Comparison of ENCODE assay signal across 15 cellular contexts in genomic region chr6:162058281-162058875, GRCh38.
DNase-seq lines count a peak whose midpoint lies in the region; ATAC-seq and TF ChIP-seq lines count a peak whose summit lies in the region.
"Had no signal": no experiment of that assay in that cellular context is flagged by ENCODE, and none has a peak within 500 bp of the region (broad histone marks: within the 10 kb centered on the region; RNA-seq: fewer than 3 reads in every experiment).

No MANE protein-coding gene starts in this region.

- H3K4me3 ChIP-seq in mucosa of descending colon: no peak overlapping the region
- no peak overlapping the region for H3K4me3 ChIP-seq in esophagus squamous epithelium
- H3K4me3 ChIP-seq: prostate gland, uterus had no signal

- H3K36me3 ChIP-seq in mucosa of descending colon (ENCODE audit: low read depth) (no peaks in the 10 kb centered on the region), esophagus squamous epithelium (no peaks in the 10 kb centered on the region)
- H3K36me3 ChIP-seq: prostate gland, uterus had no signal

- WGBS in esophagus squamous epithelium, 2 donors: 62 to 66% methylated on average over 10 of the region's 11 CpGs

- POLR2A ChIA-PET in RWPE1 (lab: Yijun Ruan, JAX; ENCODE audit: low non-redundant PET): interaction anchor here (0.6 kb wide), 1 partner anchor 38 kb away, joined by 3 read pairs; no protein-coding TSS in a partner anchor

- intact Hi-C loops in Right ventricle myocardium superior (cut with DNase I) (no loop called here), mucosa of descending colon (cut with DNase I, micrococcal nuclease) (no loop called here), head of caudate nucleus (cut with DNase I) (no loop called here), esophagus squamous epithelium (cut with DNase I) (no loop called here)

- DNase-seq in DMS53 treated with DMSO at 0.1 percent for 48 hours (lab: John Stamatoyannopoulos, UW; ENCODE audit: unreplicated experiment): peak; percentile 91
- peak; percentile 19 for DNase-seq in RWPE1 (ENCODE audit: low spot score)
- peak; percentile 70 for DNase-seq in Right ventricle myocardium superior
- DNase-seq in mucosa of descending colon: peak in 1 of 3 donors; percentile 9
- DNase-seq in head of caudate nucleus: no peak
- no peak for DNase-seq in esophagus squamous epithelium (lab: John Stamatoyannopoulos, UW)
- no peak for DNase-seq in activated CD8-positive, alpha-beta memory T cell treated with anti-CD3 and anti-CD28 coated beads, Interleukin-2, amount 50 U/mL, for 4 hours
- DNase-seq: activated CD8-positive, alpha-beta memory T cell treated with anti-CD3 and anti-CD28 coated beads, Interleukin-2, amount 50 U/mL, for 48 hours; cerebellar nuclear complex; DMS79; uterus had no signal

- ATAC-seq in Right ventricle myocardium superior (ENCODE audit: poor library complexity) (peak; percentile 80), mucosa of descending colon (peak; percentile 93), HG03469 (IDR thresholded peaks at IDR 0.05; ENCODE audit: unreplicated experiment) (no peak)
- ATAC-seq: activated naive CD4-positive, alpha-beta T cell treated with anti-CD3 and anti-CD28 coated beads, Interleukin-2, amount 50 U/mL, for 72 hours; stimulated activated effector memory CD8-positive, alpha-beta T cell treated with anti-CD3 and anti-CD28 coated beads, Interleukin-12 subunit alpha, Interleukin-12 subunit beta, amount 100 ng/mL, for 72 hours had no signal

- TF ChIP-seq CTCF in RWPE1 (conservative IDR thresholded peaks at IDR 0.05; ENCODE audit: low read depth) (no peak), mucosa of descending colon (IDR thresholded peaks at IDR 0.05) (no peak), esophagus squamous epithelium (IDR thresholded peaks at IDR 0.05) (no peak)

- H3K4me1 ChIP-seq in mucosa of descending colon (ENCODE audit: low read depth) (no peaks in the 10 kb centered on the region), esophagus squamous epithelium (no peaks in the 10 kb centered on the region)
- H3K4me1 ChIP-seq: prostate gland, uterus had no signal

- H3K9me3 ChIP-seq in mucosa of descending colon: no peaks in the 10 kb centered on the region
- H3K9me3 ChIP-seq in esophagus squamous epithelium: no peaks in the 10 kb centered on the region
- H3K9me3 ChIP-seq: prostate gland, uterus had no signal

- no peak overlapping the region for H3K27ac ChIP-seq in RWPE1
- no peak overlapping the region for H3K27ac ChIP-seq in esophagus squamous epithelium
- H3K27ac ChIP-seq: prostate gland, uterus had no signal

- TF ChIP-seq POLR2A in esophagus squamous epithelium (IDR thresholded peaks at IDR 0.05): no peak

- H3K27me3 ChIP-seq in esophagus squamous epithelium: no peaks in the 10 kb centered on the region
- H3K27me3 ChIP-seq: uterus had no signal

- CTCF ChIA-PET in RWPE1 (lab: Yijun Ruan, JAX): no interaction called here

Comparison
In these comparisons a context has a peak if more than half of its experiments do, and no peak if none do; other contexts are left out.
1. DNase-seq: peak in DMS53 treated with DMSO at 0.1 percent for 48 hours (single experiment), RWPE1 (single experiment) and Right ventricle myocardium superior (single experiment); none in head of caudate nucleus (0 of 42), esophagus squamous epithelium (single experiment) and activated CD8-positive, alpha-beta memory T cell treated with anti-CD3 and anti-CD28 coated beads, Interleukin-2, amount 50 U/mL, for 4 hours (single experiment).